In genomic region chr6:116492331-116493067, GRCh38 we compare ENCODE assay signal across 1 cellular context.
TF ChIP-seq lines count a peak whose summit lies in the region.

No MANE protein-coding gene starts in this region.

TF ChIP-seq in K562, 482 proteins besides CTCF, POLR2A, EP300 and RAD21 (continued from another document and continues in another):
- TF ChIP-seq MBD1 (CRISPR knock-in tag; IDR thresholded peaks at IDR 0.05) (no peak), RCOR1 (IDR thresholded peaks at IDR 0.05; ENCODE audit: borderline replicate concordance in 1 of 2, low read depth in 2 of 2, low read length in 2 of 2) (peak in 1 of 2 experiments; percentile 92; a peak in 2 of 4 replicates), NKRF (IDR thresholded peaks at IDR 0.05; ENCODE audit: borderline replicate concordance) (no peak), PHF20 (IDR thresholded peaks at IDR 0.05; ENCODE audit: partially characterized antibody) (no peak), DNMT1 (IDR thresholded peaks at IDR 0.05) (no peak), LARP7 (IDR thresholded peaks at IDR 0.05) (no peak), TSC22D4 (tag; IDR thresholded peaks at IDR 0.05) (no peak), TCF3 (CRISPR knock-in tag; IDR thresholded peaks at IDR 0.05) (peak; percentile 80), HMBOX1 (IDR thresholded peaks at IDR 0.05) (peak; percentile 71; the same call in 1 of the 2 replicates), MEF2A (IDR thresholded peaks at IDR 0.05; ENCODE audit: control insufficient read depth, low read depth, low read length) (no peak), L3MBTL2 (IDR thresholded peaks at IDR 0.05) (no peak), RFX1 (IDR thresholded peaks at IDR 0.05) (peak; percentile 52), LEF1 (IDR thresholded peaks at IDR 0.05) (peak; percentile 27), ELF2 (CRISPR knock-in tag; IDR thresholded peaks at IDR 0.05) (no peak), KLF1 (tag; IDR thresholded peaks at IDR 0.05) (no peak), DEAF1 (CRISPR knock-in tag; IDR thresholded peaks at IDR 0.05) (no peak), MEIS2 (IDR thresholded peaks at IDR 0.05; ENCODE audit: partially characterized antibody) (peak; percentile 61), POLR3A (IDR thresholded peaks at IDR 0.05; ENCODE audit: borderline replicate concordance, extremely low read depth, insufficient read depth, insufficient read length) (no peak), ZNF717 (CRISPR knock-in tag; IDR thresholded peaks at IDR 0.05) (no peak), ZNF175 (CRISPR knock-in tag; IDR thresholded peaks at IDR 0.05; ENCODE audit: low read depth) (peak; percentile 70), BRD9 (IDR thresholded peaks at IDR 0.05; ENCODE audit: low read depth, partially characterized antibody) (no peak), ZNF282 (CRISPR knock-in tag; IDR thresholded peaks at IDR 0.05) (no peak), JUNB (CRISPR knock-in tag; conservative IDR thresholded peaks at IDR 0.05) (no peak), RB1 (IDR thresholded peaks at IDR 0.05; ENCODE audit: low read depth) (no peak), HCFC1 (IDR thresholded peaks at IDR 0.05; ENCODE audit: low read depth, low read length) (no peak), ZNF384 (IDR thresholded peaks at IDR 0.05; ENCODE audit: low read depth, low read length) (peak; percentile 63), RFX7 (CRISPR knock-in tag; IDR thresholded peaks at IDR 0.05) (no peak), NBN (IDR thresholded peaks at IDR 0.05; ENCODE audit: low read depth) (no peak), MIER1 (IDR thresholded peaks at IDR 0.05; ENCODE audit: low read depth) (no peak), NCOR1 (IDR thresholded peaks at IDR 0.05) (peak; percentile 81), SNRNP70 (optimal IDR thresholded peaks at IDR 0.05; ENCODE audit: low read depth, low read length) (no peak)
- TF ChIP-seq, protein P1, sequence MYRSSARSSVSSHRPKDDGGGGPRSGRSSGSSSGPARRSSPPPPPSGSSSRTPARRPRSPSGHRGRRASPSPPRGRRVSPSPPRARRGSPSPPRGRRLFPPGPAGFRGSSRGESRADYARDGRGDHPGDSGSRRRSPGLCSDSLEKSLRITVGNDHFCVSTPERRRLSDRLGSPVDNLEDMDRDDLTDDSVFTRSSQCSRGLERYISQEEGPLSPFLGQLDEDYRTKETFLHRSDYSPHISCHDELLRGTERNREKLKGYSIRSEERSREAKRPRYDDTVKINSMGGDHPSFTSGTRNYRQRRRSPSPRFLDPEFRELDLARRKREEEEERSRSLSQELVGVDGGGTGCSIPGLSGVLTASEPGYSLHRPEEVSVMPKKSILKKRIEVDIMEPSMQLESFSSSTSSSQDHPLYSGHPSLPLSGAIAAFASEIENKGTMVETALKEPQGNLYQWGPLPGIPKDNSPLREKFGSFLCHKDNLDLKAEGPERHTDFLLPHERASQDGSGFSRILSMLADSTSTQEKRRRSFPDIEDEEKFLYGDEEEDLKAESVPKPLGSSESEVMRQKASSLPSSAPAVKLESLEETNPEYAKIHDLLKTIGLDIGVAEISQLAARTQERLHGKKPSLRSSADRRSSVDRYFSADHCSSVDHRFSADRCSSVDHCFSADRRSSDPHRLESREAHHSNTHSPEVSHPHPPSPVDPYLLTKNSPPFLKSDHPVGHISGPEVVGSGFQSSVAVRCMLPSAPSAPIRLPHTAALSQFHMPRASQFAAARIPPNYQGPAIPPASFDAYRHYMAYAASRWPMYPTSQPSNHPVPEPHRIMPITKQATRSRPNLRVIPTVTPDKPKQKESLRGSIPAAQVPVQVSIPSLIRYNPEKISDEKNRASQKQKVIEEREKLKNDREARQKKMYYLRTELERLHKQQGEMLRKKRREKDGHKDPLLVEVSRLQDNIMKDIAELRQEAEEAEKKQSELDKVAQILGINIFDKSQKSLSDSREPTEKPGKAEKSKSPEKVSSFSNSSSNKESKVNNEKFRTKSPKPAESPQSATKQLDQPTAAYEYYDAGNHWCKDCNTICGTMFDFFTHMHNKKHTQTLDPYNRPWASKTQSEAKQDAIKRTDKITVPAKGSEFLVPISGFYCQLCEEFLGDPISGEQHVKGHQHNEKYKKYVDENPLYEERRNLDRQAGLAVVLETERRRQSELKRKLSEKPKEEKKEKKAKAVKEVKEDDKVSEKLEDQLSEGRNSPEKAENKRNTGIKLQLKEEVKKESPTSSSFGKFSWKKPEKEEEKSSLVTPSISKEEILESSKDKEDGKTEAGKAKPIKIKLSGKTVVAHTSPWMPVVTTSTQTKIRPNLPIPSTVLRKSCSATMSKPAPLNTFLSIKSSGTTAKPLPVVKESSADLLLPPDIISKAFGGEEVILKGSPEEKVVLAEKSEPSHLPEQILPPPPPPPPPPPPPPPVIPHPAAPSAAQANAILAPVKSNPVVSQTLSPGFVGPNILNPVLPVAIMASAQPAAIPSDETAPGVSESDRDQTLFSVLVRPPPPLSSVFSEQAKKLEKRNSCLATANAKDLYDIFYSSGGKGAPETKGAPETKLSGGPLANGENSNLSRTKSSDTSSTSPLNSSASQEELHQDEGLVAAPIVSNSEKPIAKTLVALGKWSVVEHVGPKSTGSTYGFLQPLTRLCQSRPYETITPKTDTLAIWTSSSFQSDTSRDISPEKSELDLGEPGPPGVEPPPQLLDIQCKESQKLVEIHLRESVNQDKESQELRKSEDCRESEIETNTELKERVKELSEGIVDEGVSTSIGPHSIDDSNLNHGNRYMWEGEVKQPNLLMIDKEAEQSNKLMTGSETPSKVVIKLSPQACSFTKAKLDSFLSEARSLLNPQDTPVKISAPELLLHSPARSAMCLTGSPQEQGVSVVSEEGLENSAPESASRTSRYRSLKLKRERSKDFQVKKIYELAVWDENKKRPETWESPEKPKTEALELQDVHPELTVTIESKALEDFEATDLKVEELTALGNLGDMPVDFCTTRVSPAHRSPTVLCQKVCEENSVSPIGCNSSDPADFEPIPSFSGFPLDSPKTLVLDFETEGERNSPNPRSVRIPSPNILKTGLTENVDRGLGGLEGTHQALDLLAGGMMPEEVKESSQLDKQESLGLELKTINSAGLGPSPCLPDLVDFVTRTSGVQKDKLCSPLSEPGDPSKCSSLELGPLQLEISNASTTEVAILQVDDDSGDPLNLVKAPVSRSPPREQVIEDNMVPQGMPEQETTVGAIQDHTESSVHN (IDR thresholded peaks at IDR 0.05; ENCODE audit: borderline replicate concordance in 1 of 2, low read depth in 1 of 2), result no peak
- TF ChIP-seq, protein P2, sequence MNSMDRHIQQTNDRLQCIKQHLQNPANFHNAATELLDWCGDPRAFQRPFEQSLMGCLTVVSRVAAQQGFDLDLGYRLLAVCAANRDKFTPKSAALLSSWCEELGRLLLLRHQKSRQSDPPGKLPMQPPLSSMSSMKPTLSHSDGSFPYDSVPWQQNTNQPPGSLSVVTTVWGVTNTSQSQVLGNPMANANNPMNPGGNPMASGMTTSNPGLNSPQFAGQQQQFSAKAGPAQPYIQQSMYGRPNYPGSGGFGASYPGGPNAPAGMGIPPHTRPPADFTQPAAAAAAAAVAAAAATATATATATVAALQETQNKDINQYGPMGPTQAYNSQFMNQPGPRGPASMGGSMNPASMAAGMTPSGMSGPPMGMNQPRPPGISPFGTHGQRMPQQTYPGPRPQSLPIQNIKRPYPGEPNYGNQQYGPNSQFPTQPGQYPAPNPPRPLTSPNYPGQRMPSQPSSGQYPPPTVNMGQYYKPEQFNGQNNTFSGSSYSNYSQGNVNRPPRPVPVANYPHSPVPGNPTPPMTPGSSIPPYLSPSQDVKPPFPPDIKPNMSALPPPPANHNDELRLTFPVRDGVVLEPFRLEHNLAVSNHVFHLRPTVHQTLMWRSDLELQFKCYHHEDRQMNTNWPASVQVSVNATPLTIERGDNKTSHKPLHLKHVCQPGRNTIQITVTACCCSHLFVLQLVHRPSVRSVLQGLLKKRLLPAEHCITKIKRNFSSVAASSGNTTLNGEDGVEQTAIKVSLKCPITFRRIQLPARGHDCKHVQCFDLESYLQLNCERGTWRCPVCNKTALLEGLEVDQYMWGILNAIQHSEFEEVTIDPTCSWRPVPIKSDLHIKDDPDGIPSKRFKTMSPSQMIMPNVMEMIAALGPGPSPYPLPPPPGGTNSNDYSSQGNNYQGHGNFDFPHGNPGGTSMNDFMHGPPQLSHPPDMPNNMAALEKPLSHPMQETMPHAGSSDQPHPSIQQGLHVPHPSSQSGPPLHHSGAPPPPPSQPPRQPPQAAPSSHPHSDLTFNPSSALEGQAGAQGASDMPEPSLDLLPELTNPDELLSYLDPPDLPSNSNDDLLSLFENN (IDR thresholded peaks at IDR 0.05; ENCODE audit: low read depth in 2 of 2, low read length in 2 of 2), result 0 out of 4 replicates have a peak, but pooled peaks of 1 of the 2 experiments have one; percentile 70
- TF ChIP-seq, protein P3, sequence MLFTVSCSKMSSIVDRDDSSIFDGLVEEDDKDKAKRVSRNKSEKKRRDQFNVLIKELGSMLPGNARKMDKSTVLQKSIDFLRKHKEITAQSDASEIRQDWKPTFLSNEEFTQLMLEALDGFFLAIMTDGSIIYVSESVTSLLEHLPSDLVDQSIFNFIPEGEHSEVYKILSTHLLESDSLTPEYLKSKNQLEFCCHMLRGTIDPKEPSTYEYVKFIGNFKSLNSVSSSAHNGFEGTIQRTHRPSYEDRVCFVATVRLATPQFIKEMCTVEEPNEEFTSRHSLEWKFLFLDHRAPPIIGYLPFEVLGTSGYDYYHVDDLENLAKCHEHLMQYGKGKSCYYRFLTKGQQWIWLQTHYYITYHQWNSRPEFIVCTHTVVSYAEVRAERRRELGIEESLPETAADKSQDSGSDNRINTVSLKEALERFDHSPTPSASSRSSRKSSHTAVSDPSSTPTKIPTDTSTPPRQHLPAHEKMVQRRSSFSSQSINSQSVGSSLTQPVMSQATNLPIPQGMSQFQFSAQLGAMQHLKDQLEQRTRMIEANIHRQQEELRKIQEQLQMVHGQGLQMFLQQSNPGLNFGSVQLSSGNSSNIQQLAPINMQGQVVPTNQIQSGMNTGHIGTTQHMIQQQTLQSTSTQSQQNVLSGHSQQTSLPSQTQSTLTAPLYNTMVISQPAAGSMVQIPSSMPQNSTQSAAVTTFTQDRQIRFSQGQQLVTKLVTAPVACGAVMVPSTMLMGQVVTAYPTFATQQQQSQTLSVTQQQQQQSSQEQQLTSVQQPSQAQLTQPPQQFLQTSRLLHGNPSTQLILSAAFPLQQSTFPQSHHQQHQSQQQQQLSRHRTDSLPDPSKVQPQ (CRISPR knock-in tag; IDR thresholded peaks at IDR 0.05; ENCODE audit: borderline replicate concordance), result no peak
- TF ChIP-seq, protein P4, sequence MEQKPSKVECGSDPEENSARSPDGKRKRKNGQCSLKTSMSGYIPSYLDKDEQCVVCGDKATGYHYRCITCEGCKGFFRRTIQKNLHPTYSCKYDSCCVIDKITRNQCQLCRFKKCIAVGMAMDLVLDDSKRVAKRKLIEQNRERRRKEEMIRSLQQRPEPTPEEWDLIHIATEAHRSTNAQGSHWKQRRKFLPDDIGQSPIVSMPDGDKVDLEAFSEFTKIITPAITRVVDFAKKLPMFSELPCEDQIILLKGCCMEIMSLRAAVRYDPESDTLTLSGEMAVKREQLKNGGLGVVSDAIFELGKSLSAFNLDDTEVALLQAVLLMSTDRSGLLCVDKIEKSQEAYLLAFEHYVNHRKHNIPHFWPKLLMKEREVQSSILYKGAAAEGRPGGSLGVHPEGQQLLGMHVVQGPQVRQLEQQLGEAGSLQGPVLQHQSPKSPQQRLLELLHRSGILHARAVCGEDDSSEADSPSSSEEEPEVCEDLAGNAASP (IDR thresholded peaks at IDR 0.05), result no peak
